Comparison of ENCODE assay signal across 27 cellular contexts in genomic region chr15:69017978-69018377, GRCh38. TPM values are rescaled to one million over a fixed set of nuclear protein-coding genes. Genes with fewer than 3 reads are reported as not detected.
DNase-seq lines count a peak whose midpoint lies in the region; ATAC-seq, FAIRE-seq and TF ChIP-seq lines count a peak whose summit lies in the region.
"Had no signal": no experiment of that assay in that cellular context is flagged by ENCODE, and none has a peak within 500 bp of the region (broad histone marks: within the 10 kb centered on the region; RNA-seq: fewer than 3 reads in every experiment).

No MANE protein-coding gene starts in this region.

- 47% methylated on average over 7 of the region's 7 CpGs for WGBS in liver

- peaks cover 26% of the 10 kb centered on the region for H3K27me3 Mint-ChIP-seq in activated CD8-positive, alpha-beta memory T cell treated with anti-CD3 and anti-CD28 coated beads, Interleukin-2, amount 10 ng/mL, durations not matched to agents 7 days and 5 days

- H3K9me3 Mint-ChIP-seq in activated CD8-positive, alpha-beta memory T cell treated with anti-CD3 and anti-CD28 coated beads, Interleukin-2, amount 10 ng/mL, durations not matched to agents 7 days and 5 days (ENCODE audit: low read depth), result no peaks in the 10 kb centered on the region
- H3K9me3 Mint-ChIP-seq: IgD-negative memory B cell had no signal

- H3K36me3 Mint-ChIP-seq in activated CD8-positive, alpha-beta memory T cell treated with anti-CD3 and anti-CD28 coated beads, Interleukin-2, amount 10 ng/mL, durations not matched to agents 7 days and 5 days, result no peaks in the 10 kb centered on the region
- H3K36me3 Mint-ChIP-seq: CD4-positive, alpha-beta memory T cell had no signal

- DNase-seq in activated CD8-positive, alpha-beta memory T cell treated with anti-CD3 and anti-CD28 coated beads, Interleukin-2, amount 10 ng/mL, durations not matched to agents 7 days and 5 days, result peak; percentile 36
- DNase-seq in activated CD8-positive, alpha-beta memory T cell treated with anti-CD3 and anti-CD28 coated beads, Interleukin-2, amount 50 U/mL, for 4 hours, result no peak
- DNase-seq in amniotic epithelial cell (ENCODE audit: low read depth), result peak; percentile 59
- DNase-seq in D721Med (ENCODE audit: insufficient read length, low spot score), result no peak
- DNase-seq in activated CD4-positive, CD25-positive, alpha-beta regulatory T cell treated with anti-CD3 and anti-CD28 coated beads, Interleukin-2, amount 50 U/mL, for 72 hours, result no peak
- DNase-seq in Peyer's patch, result no peak
- DNase-seq: Calu3; CD4-positive, alpha-beta memory T cell; DMS79; Kasumi-1; MG63; NCI-H1105 treated with DMSO at 0.1 percent for 48 hours; NCI-H1694; NCI-H2081 treated with DMSO at 0.1 percent for 48 hours; NCI-H510A; NCI-H748 treated with DMSO at 0.1 percent for 48 hours; SHP77 had no signal

- no peak overlapping the region for H3K27ac ChIP-seq in liver (ENCODE audit: low read depth in 1 of 2, low read length in 2 of 2)
- H3K27ac ChIP-seq in Peyer's patch, result no peak overlapping the region
- H3K27ac ChIP-seq: A549, BLaER1, SK-N-MC had no signal

- TF ChIP-seq CTCF in liver (IDR thresholded peaks at IDR 0.05; ENCODE audit: low read depth, low read length, missing input control) (no peak), D721Med (IDR thresholded peaks at IDR 0.05; ENCODE audit: insufficient read depth, missing control alignments) (no peak), Peyer's patch (IDR thresholded peaks at IDR 0.05) (no peak)

- CTCF ChIA-PET in activated CD8-positive, alpha-beta memory T cell treated with anti-CD3 and anti-CD28 coated beads, Interleukin-2, amount 10 ng/mL, durations not matched to agents 7 days and 5 days (lab: Charles Lee), result no interaction called here

- TF ChIP-seq POLR2A in Peyer's patch (IDR thresholded peaks at IDR 0.05), result no peak

- TF ChIP-seq RAD21 in liver (IDR thresholded peaks at IDR 0.05), result no peak

- no peak overlapping the region for H3K9ac ChIP-seq in liver (ENCODE audit: low read depth in 1 of 2, low read length in 2 of 2)
- H3K9ac ChIP-seq: BLaER1 had no signal

- H3K9me3 ChIP-seq in liver (ENCODE audit: control insufficient read depth in 4 of 4, low read length in 3 of 4), result no peaks in the 10 kb centered on the region
- no peaks in the 10 kb centered on the region for H3K9me3 ChIP-seq in Peyer's patch
- H3K9me3 ChIP-seq: A549, BLaER1, MG63 had no signal

- no peak overlapping the region for H3K4me3 Mint-ChIP-seq in activated CD8-positive, alpha-beta memory T cell treated with anti-CD3 and anti-CD28 coated beads, Interleukin-2, amount 10 ng/mL, durations not matched to agents 7 days and 5 days
- H3K4me3 Mint-ChIP-seq: IgD-negative memory B cell had no signal

- no peak overlapping the region for H3K27ac Mint-ChIP-seq in activated CD8-positive, alpha-beta memory T cell treated with anti-CD3 and anti-CD28 coated beads, Interleukin-2, amount 10 ng/mL, durations not matched to agents 7 days and 5 days
- H3K27ac Mint-ChIP-seq: CD4-positive, alpha-beta memory T cell; IgD-negative memory B cell had no signal

- H3K4me3 ChIP-seq in liver (ENCODE audit: low read depth in 1 of 3, low read length in 3 of 3) (no peak overlapping the region), Peyer's patch (no peak overlapping the region)
- H3K4me3 ChIP-seq: A549, BLaER1, MG63, SK-N-MC had no signal

- no peaks in the 10 kb centered on the region for H3K4me1 Mint-ChIP-seq in activated CD8-positive, alpha-beta memory T cell treated with anti-CD3 and anti-CD28 coated beads, Interleukin-2, amount 10 ng/mL, durations not matched to agents 7 days and 5 days
- H3K4me1 Mint-ChIP-seq: CD4-positive, alpha-beta memory T cell; IgD-negative memory B cell had no signal

- FAIRE-seq in D721Med (lab: Jason Lieb, UNC), result no peak
- FAIRE-seq: A549, GM12892, GM18507 had no signal

- no peaks in the 10 kb centered on the region for H3K27me3 ChIP-seq in liver (ENCODE audit: control insufficient read depth in 4 of 4, insufficient read depth in 4 of 4, low read length in 3 of 4)
- H3K27me3 ChIP-seq in Peyer's patch, result no peaks in the 10 kb centered on the region
- H3K27me3 ChIP-seq: BLaER1, MG63 had no signal

- H3K36me3 ChIP-seq in liver (ENCODE audit: control insufficient read depth in 4 of 4, insufficient read depth in 3 of 4, low read depth in 1 of 4, low read length in 3 of 4) (no peaks in the 10 kb centered on the region), Peyer's patch (no peaks in the 10 kb centered on the region)
- H3K36me3 ChIP-seq: BLaER1, MG63 had no signal

- H3K4me1 ChIP-seq in liver (ENCODE audit: control insufficient read depth in 4 of 4, insufficient read depth in 4 of 4, low read length in 3 of 4) (no peaks in the 10 kb centered on the region), Peyer's patch (no peaks in the 10 kb centered on the region)
- H3K4me1 ChIP-seq: A549, BLaER1 had no signal

- ATAC-seq in activated CD8-positive, alpha-beta memory T cell treated with anti-CD3 and anti-CD28 coated beads, Interleukin-2, amount 10 ng/mL, durations not matched to agents 7 days and 5 days, result no peak
- no peak for ATAC-seq in HG02759 (IDR thresholded peaks at IDR 0.05; ENCODE audit: unreplicated experiment)
- ATAC-seq: A549 had no signal

TF ChIP-seq in liver, 16 proteins besides CTCF, POLR2A, EP300 and RAD21:
- TF ChIP-seq GABPA (IDR thresholded peaks at IDR 0.05 in 1 of 2, conservative IDR thresholded peaks at IDR 0.05 in 1 of 2) (no peak), HNF4A (conservative IDR thresholded peaks at IDR 0.05) (peak; percentile 37 to 68), EGR1 (IDR thresholded peaks at IDR 0.05; ENCODE audit: low read depth in 2 of 2) (no peak), TAF1 (conservative IDR thresholded peaks at IDR 0.05) (no peak), SP1 (IDR thresholded peaks at IDR 0.05) (no peak), FOXA1 (IDR thresholded peaks at IDR 0.05) (no peak), ATF3 (IDR thresholded peaks at IDR 0.05) (peak; percentile 71), YY1 (IDR thresholded peaks at IDR 0.05) (no peak), JUND (IDR thresholded peaks at IDR 0.05) (no peak)

RNA-seq across cellular contexts. Expression of gene NOX5, which starts 3.5 kb away (rescaled TPM):
- total RNA-seq in activated CD8-positive, alpha-beta memory T cell treated with anti-CD3 and anti-CD28 coated beads, Interleukin-2, amount 10 ng/mL, durations not matched to agents 7 days and 5 days, result under 1 TPM in 1 of 2 experiments, not detected in 1; 0.06 TPM
- total RNA-seq in liver, result under 1 TPM; under 0.01 TPM
- under 1 TPM; 0.02 to 0.08 TPM for polyA plus RNA-seq in liver
- 1 to 10 TPM in 1 of 4 donors, under 1 TPM in 1, not detected in 2; 0.13 to 5.0 TPM for total RNA-seq in Peyer's patch
- total RNA-seq: H4, OCI-LY7 had no signal
- polyA plus RNA-seq: CD4-positive, alpha-beta memory T cell; IgD-negative memory B cell had no signal

Comparison
In these comparisons a context has a peak if more than half of its experiments do, and no peak if none do; other contexts are left out.
1. DNase-seq: peak in activated CD8-positive, alpha-beta memory T cell treated with anti-CD3 and anti-CD28 coated beads, Interleukin-2, amount 10 ng/mL, durations not matched to agents 7 days and 5 days (single experiment) and amniotic epithelial cell (single experiment); none in activated CD8-positive, alpha-beta memory T cell treated with anti-CD3 and anti-CD28 coated beads, Interleukin-2, amount 50 U/mL, for 4 hours (single experiment), D721Med (single experiment), activated CD4-positive, CD25-positive, alpha-beta regulatory T cell treated with anti-CD3 and anti-CD28 coated beads, Interleukin-2, amount 50 U/mL, for 72 hours (single experiment) and Peyer's patch (0 of 3).